Comparison of ENCODE assay signal across 15 cellular contexts in the genomic region with DNA sequence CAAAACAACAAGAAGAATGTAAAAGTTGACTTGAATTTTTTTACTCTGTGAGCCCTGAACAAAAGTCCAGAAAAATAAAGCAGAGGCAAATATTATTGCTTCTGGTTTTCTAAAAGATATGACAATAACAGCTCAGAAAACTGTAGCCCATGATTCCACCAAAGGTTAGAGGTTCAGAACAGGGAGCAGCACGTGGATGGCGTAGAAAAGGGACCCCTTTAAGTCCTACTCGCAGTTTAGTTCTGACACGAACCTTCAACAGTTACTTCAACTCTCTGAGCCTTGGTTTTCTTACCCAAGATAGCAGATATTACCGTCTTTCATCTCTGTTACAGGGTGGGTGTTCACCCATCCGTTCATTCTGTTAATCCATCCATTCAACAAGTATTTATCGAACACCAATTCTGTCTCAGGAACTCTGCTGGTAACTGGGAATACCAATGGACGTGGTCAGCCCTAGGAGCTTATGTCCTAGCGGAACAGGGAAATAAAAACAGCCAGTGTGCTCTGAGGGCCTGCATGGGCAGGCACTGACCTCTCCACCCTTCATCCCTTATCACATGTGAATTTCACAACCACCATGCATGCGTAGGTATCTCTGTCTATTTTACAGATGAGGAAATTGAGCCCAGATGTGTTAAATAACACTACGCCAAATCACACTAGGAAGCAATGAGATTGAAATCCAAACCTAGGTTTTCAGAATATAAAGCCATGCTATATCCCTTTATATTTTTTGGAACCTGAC.
DNase-seq lines count a peak whose midpoint lies in the region; ATAC-seq and TF ChIP-seq lines count a peak whose summit lies in the region.
"Had no signal": no experiment of that assay in that cellular context is flagged by ENCODE, and none has a peak within 500 bp of the region (broad histone marks: within the 10 kb centered on the region; RNA-seq: fewer than 3 reads in every experiment).

No MANE protein-coding gene starts in this region.

- H3K27ac Mint-ChIP-seq in activated CD8-positive, alpha-beta memory T cell treated with anti-CD3 and anti-CD28 coated beads, Interleukin-2, amount 10 ng/mL, durations not matched to agents 7 days and 5 days: no peak overlapping the region
- no peak overlapping the region for H3K27ac Mint-ChIP-seq in activated CD4-positive, alpha-beta T cell treated with anti-CD3 and anti-CD28 coated beads for 36 hours
- H3K27ac Mint-ChIP-seq: CD8-positive, alpha-beta T cell; memory B cell had no signal

- no peak for TF ChIP-seq CTCF in heart right ventricle (IDR thresholded peaks at IDR 0.05)
- TF ChIP-seq CTCF in gastroesophageal sphincter (IDR thresholded peaks at IDR 0.05): no peak
- TF ChIP-seq CTCF in parathyroid adenoma (IDR thresholded peaks at IDR 0.05): no peak

- no peak for TF ChIP-seq POLR2A in gastroesophageal sphincter (IDR thresholded peaks at IDR 0.05)

- intact Hi-C loops in heart right ventricle (cut with DNase I) (loop anchor here in 2 of 10 donors (5.0 to 10.0 kb wide), 5 partner anchors 158 to 402 kb away; no protein-coding TSS in a partner anchor), Right ventricle myocardium inferior (cut with DNase I) (loop anchor here (5.0 kb wide), 1 partner anchor 161 kb away; no protein-coding TSS in a partner anchor), aorta (cut with DNase I) (no loop called here)
- intact Hi-C loops in activated CD4-positive, alpha-beta T cell treated with anti-CD3 and anti-CD28 coated beads for 36 hours (cut with DNase I, micrococcal nuclease): no loop called here

- H3K9me3 ChIP-seq in heart right ventricle: no peaks in the 10 kb centered on the region
- H3K9me3 ChIP-seq in gastroesophageal sphincter: no peaks in the 10 kb centered on the region
- no peaks in the 10 kb centered on the region for H3K9me3 ChIP-seq in parathyroid adenoma (ENCODE audit: control insufficient read depth, low read length)
- H3K9me3 ChIP-seq in aorta (ENCODE audit: control insufficient read depth, low read length): no peaks in the 10 kb centered on the region
- H3K9me3 ChIP-seq: A549 had no signal

- H3K4me2 ChIP-seq in parathyroid adenoma (ENCODE audit: low read length): no peak overlapping the region
- H3K4me2 ChIP-seq: A549 had no signal

- H3K4me3 Mint-ChIP-seq in activated CD8-positive, alpha-beta memory T cell treated with anti-CD3 and anti-CD28 coated beads, Interleukin-2, amount 10 ng/mL, durations not matched to agents 7 days and 5 days: no peak overlapping the region
- no peak overlapping the region for H3K4me3 Mint-ChIP-seq in activated CD4-positive, alpha-beta T cell treated with anti-CD3 and anti-CD28 coated beads for 36 hours
- H3K4me3 Mint-ChIP-seq: CD8-positive, alpha-beta T cell; memory B cell had no signal

- H3K79me2 ChIP-seq in parathyroid adenoma: no peaks in the 10 kb centered on the region

- H3K4me1 Mint-ChIP-seq in activated CD8-positive, alpha-beta memory T cell treated with anti-CD3 and anti-CD28 coated beads, Interleukin-2, amount 10 ng/mL, durations not matched to agents 7 days and 5 days: no peaks in the 10 kb centered on the region
- H3K4me1 Mint-ChIP-seq in activated CD4-positive, alpha-beta T cell treated with anti-CD3 and anti-CD28 coated beads for 36 hours: no peaks in the 10 kb centered on the region
- H3K4me1 Mint-ChIP-seq: memory B cell had no signal

- CTCF ChIA-PET in activated CD8-positive, alpha-beta memory T cell treated with anti-CD3 and anti-CD28 coated beads, Interleukin-2, amount 10 ng/mL, durations not matched to agents 7 days and 5 days (lab: Charles Lee): no interaction called here
- CTCF ChIA-PET in activated CD4-positive, alpha-beta T cell treated with anti-CD3 and anti-CD28 coated beads for 36 hours (lab: Charles Lee): no interaction called here

- no peaks in the 10 kb centered on the region for H3K9me3 Mint-ChIP-seq in activated CD8-positive, alpha-beta memory T cell treated with anti-CD3 and anti-CD28 coated beads, Interleukin-2, amount 10 ng/mL, durations not matched to agents 7 days and 5 days (ENCODE audit: low read depth)
- H3K9me3 Mint-ChIP-seq in activated CD4-positive, alpha-beta T cell treated with anti-CD3 and anti-CD28 coated beads for 36 hours (ENCODE audit: low read depth): no peaks in the 10 kb centered on the region
- H3K9me3 Mint-ChIP-seq: CD8-positive, alpha-beta T cell had no signal

- H3K4me1 ChIP-seq in heart right ventricle (peaks cover under 1 to 27% (median 10%) of the 10 kb centered on the region in 9 donors), gastroesophageal sphincter (peaks cover 2 to 27% (median 3%) of the 10 kb centered on the region in 3 donors), parathyroid adenoma (peaks cover 1% of the 10 kb centered on the region), aorta (ENCODE audit: control insufficient read depth in 1 of 2, insufficient read depth in 2 of 2, low read length in 2 of 2) (peaks cover 0 to 7% of the 10 kb centered on the region in 2 donors)
- H3K4me1 ChIP-seq: A549 had no signal

- 84 to 89% methylated on average over 11 of the region's 11 CpGs for WGBS in heart right ventricle, 2 donors
- 77 to 90% methylated on average over 4 to 9 of the region's 11 CpGs for WGBS in gastroesophageal sphincter (ENCODE audit: low coverage in 1 of 2), 2 donors
- WGBS in aorta, 2 donors: 88 to 91% methylated on average over 11 of the region's 11 CpGs

- H3K4me3 ChIP-seq in heart right ventricle (peak overlapping the region in 2 of 10 donors; percentile 31 to 33), gastroesophageal sphincter (peak overlapping the region in 1 of 2 donors; percentile 3), parathyroid adenoma (ENCODE audit: low read depth, low read length) (no peak overlapping the region), aorta (ENCODE audit: low read length in 2 of 2) (peak overlapping the region; percentile 23 to 34)
- H3K4me3 ChIP-seq: A549 had no signal

- peak overlapping the region; percentile 7 to 82 (median 48) for H3K27ac ChIP-seq in heart right ventricle
- H3K27ac ChIP-seq in gastroesophageal sphincter: peak overlapping the region in 3 of 4 donors; percentile 48 to 66 (median 59)
- H3K27ac ChIP-seq in parathyroid adenoma: peak overlapping the region; percentile 19
- H3K27ac ChIP-seq in aorta (ENCODE audit: low read depth in 1 of 2, low read length in 2 of 2): peak overlapping the region; percentile 24 to 47
- H3K27ac ChIP-seq: A549 had no signal

- POLR2A ChIA-PET in activated CD4-positive, alpha-beta T cell treated with anti-CD3 and anti-CD28 coated beads for 36 hours (lab: Charles Lee): no interaction called here

- no peak overlapping the region for H2AFZ ChIP-seq in parathyroid adenoma

- H3K27me3 ChIP-seq in heart right ventricle (no peaks in the 10 kb centered on the region), gastroesophageal sphincter (no peaks in the 10 kb centered on the region), parathyroid adenoma (ENCODE audit: control insufficient read depth, insufficient read depth, low read length) (no peaks in the 10 kb centered on the region), aorta (ENCODE audit: control insufficient read depth in 1 of 2, insufficient read depth in 2 of 2, low read length in 1 of 2) (no peaks in the 10 kb centered on the region)

- peaks cover 5% of the 10 kb centered on the region for H3K27me3 Mint-ChIP-seq in activated CD8-positive, alpha-beta memory T cell treated with anti-CD3 and anti-CD28 coated beads, Interleukin-2, amount 10 ng/mL, durations not matched to agents 7 days and 5 days
- H3K27me3 Mint-ChIP-seq in activated CD4-positive, alpha-beta T cell treated with anti-CD3 and anti-CD28 coated beads for 36 hours: no peaks in the 10 kb centered on the region

- TF ChIP-seq EP300 in gastroesophageal sphincter (IDR thresholded peaks at IDR 0.05): no peak

- H3K36me3 Mint-ChIP-seq in activated CD8-positive, alpha-beta memory T cell treated with anti-CD3 and anti-CD28 coated beads, Interleukin-2, amount 10 ng/mL, durations not matched to agents 7 days and 5 days: no peaks in the 10 kb centered on the region
- H3K36me3 Mint-ChIP-seq in activated CD4-positive, alpha-beta T cell treated with anti-CD3 and anti-CD28 coated beads for 36 hours (ENCODE audit: low read depth): peaks cover 1% of the 10 kb centered on the region
- H3K36me3 Mint-ChIP-seq: CD8-positive, alpha-beta T cell; memory B cell had no signal

- ATAC-seq in heart right ventricle: peak in 2 of 8 donors; percentile 16 to 42
- ATAC-seq in Right ventricle myocardium inferior: no peak
- ATAC-seq in gastroesophageal sphincter: no peak
- ATAC-seq in aorta (ENCODE audit: low FRiP score): no peak
- no peak for ATAC-seq in activated CD8-positive, alpha-beta memory T cell treated with anti-CD3 and anti-CD28 coated beads, Interleukin-2, amount 10 ng/mL, durations not matched to agents 7 days and 5 days
- no peak for ATAC-seq in activated CD4-positive, alpha-beta T cell treated with anti-CD3 and anti-CD28 coated beads for 36 hours
- ATAC-seq: CD8-positive, alpha-beta T cell had no signal

- DNase-seq in heart right ventricle: no peak
- no peak for DNase-seq in Right ventricle myocardium inferior (ENCODE audit: missing footprints)
- no peak for DNase-seq in aorta
- DNase-seq in KG1 (lab: John Stamatoyannopoulos, UW): no peak
- no peak for DNase-seq in activated CD8-positive, alpha-beta memory T cell treated with anti-CD3 and anti-CD28 coated beads, Interleukin-2, amount 10 ng/mL, durations not matched to agents 7 days and 5 days
- DNase-seq in activated CD4-positive, alpha-beta T cell treated with anti-CD3 and anti-CD28 coated beads for 36 hours: no peak
- DNase-seq: activated CD4-positive, alpha-beta T cell treated with anti-CD3 and anti-CD28 coated beads for 4 hours; CD8-positive, alpha-beta T cell; NCI-H2171; SIG-M5; T-helper 9 cell had no signal

- no peaks in the 10 kb centered on the region for H3K36me3 ChIP-seq in heart right ventricle
- no peaks in the 10 kb centered on the region for H3K36me3 ChIP-seq in gastroesophageal sphincter
- no peaks in the 10 kb centered on the region for H3K36me3 ChIP-seq in parathyroid adenoma (ENCODE audit: control insufficient read depth, insufficient read depth, low read length)
- H3K36me3 ChIP-seq in aorta (ENCODE audit: control insufficient read depth in 1 of 2, insufficient read depth in 2 of 2, low read length in 1 of 2): no peaks in the 10 kb centered on the region

- H3K9ac ChIP-seq in parathyroid adenoma: no peak overlapping the region
